In genomic region chr17:29589524-29590260, GRCh38 we compare ENCODE assay signal across 8 cellular contexts. TPM values are rescaled to one million over a fixed set of nuclear protein-coding genes. Genes with fewer than 3 reads are reported as not detected.
DNase-seq lines count a peak whose midpoint lies in the region; ATAC-seq and TF ChIP-seq lines count a peak whose summit lies in the region.

Gene GIT1, minus strand, starts transcription at chr17:29589648. Its CDS starts 270 bp downstream, at chr17:29589378.

- H2AFZ ChIP-seq in neural progenitor cell (replicated peaks), result no peak within 1 kb of the TSS

- H3K9me3 Mint-ChIP-seq in neural progenitor cell, result no peaks in the 10 kb centered on the region

- no peaks in the 10 kb centered on the region for H3K9me3 ChIP-seq in neural progenitor cell (ENCODE audit: low read depth)

- H3K9ac ChIP-seq in neural progenitor cell, result peak within 1 kb of the TSS; percentile 37

- DNase-seq in DMS 273 (lab: John Stamatoyannopoulos, UW; ENCODE audit: unreplicated experiment), result peak; percentile 96
- peak; percentile 89 for DNase-seq in LoVo (ENCODE audit: low spot score)
- peak; percentile 23 for DNase-seq in SHP77 treated with DMSO at 0.1 percent for 48 hours (lab: John Stamatoyannopoulos, UW)
- DNase-seq in activated naive CD4-positive, alpha-beta T cell (lab: John Stamatoyannopoulos, UW), result peak; percentile 30 to 86 (median 62)
- peak; percentile 28 to 53 for DNase-seq in foreskin keratinocyte
- peak; percentile 97 for DNase-seq in neural progenitor cell (ENCODE audit: low spot score)
- peak in 47 of 49 donors; percentile 40 to 94 (median 71) for DNase-seq in substantia nigra (lab: John Stamatoyannopoulos, UW)

- H3K27ac ChIP-seq in foreskin keratinocyte, result peak within 1 kb of the TSS; percentile 36
- no peak within 1 kb of the TSS for H3K27ac ChIP-seq in neural progenitor cell
- H3K27ac ChIP-seq in substantia nigra (ENCODE audit: low read depth, low read length, poor library complexity, severe bottlenecking), result peak within 1 kb of the TSS; percentile 97

- peaks cover 31% of the 10 kb centered on the region for H3F3A ChIP-seq in neural progenitor cell (ENCODE audit: low read depth)

- peaks cover 44% of the 10 kb centered on the region for H3K4me1 Mint-ChIP-seq in neural progenitor cell

- peaks cover 49% of the 10 kb centered on the region for H3K79me2 ChIP-seq in neural progenitor cell (ENCODE audit: low read depth)

- H3K4me3 ChIP-seq in neural progenitor cell, result peak within 1 kb of the TSS; percentile 84

- peak within 1 kb of the TSS; percentile 96 for H3K27ac Mint-ChIP-seq in neural progenitor cell

- peak within 1 kb of the TSS; percentile 94 for H3K4me3 Mint-ChIP-seq in neural progenitor cell

- peak within 1 kb of the TSS; percentile 90 for H3K4me2 ChIP-seq in neural progenitor cell

- H3K36me3 Mint-ChIP-seq in neural progenitor cell, result no peaks in the 10 kb centered on the region

- ATAC-seq in GM21737 (IDR thresholded peaks at IDR 0.05; ENCODE audit: unreplicated experiment) (peak; percentile 61), foreskin keratinocyte (peak; percentile 57)

- H3K27me3 ChIP-seq in foreskin keratinocyte, result no peaks in the 10 kb centered on the region
- no peaks in the 10 kb centered on the region for H3K27me3 ChIP-seq in neural progenitor cell

- peaks cover 13% of the 10 kb centered on the region for H3K4me1 ChIP-seq in foreskin keratinocyte
- peaks cover 56% of the 10 kb centered on the region for H3K4me1 ChIP-seq in neural progenitor cell

- no peaks in the 10 kb centered on the region for H3K36me3 ChIP-seq in neural progenitor cell

- peaks cover 53% of the 10 kb centered on the region for H4K20me1 ChIP-seq in neural progenitor cell (ENCODE audit: low read depth)

- peaks cover 9% of the 10 kb centered on the region for H3K27me3 Mint-ChIP-seq in neural progenitor cell (ENCODE audit: insufficient read depth, low read depth)

- peak; percentile 25 for TF ChIP-seq CTCF in foreskin keratinocyte (conservative IDR thresholded peaks at IDR 0.05)
- no peak for TF ChIP-seq CTCF in neural progenitor cell (IDR thresholded peaks at IDR 0.05)

RNA-seq across cellular contexts. Expression of gene GIT1, which starts in this region (rescaled TPM):
- 49.9 and 57.6 TPM in 2 replicates for total RNA-seq in foreskin keratinocyte
- 41.6 and 50.5 TPM in 2 replicates for polyA plus RNA-seq in foreskin keratinocyte
- 17.6 and 51.0 TPM in 2 replicates for total RNA-seq in neural progenitor cell (ENCODE audit: low replicate concordance)

Comparison
In these comparisons a context has a peak if more than half of its experiments do, and no peak if none do; other contexts are left out.
1. DNase-seq: peak in every context shown above with its lines; median percentile 97 in neural progenitor cell; 96 in DMS 273; 89 in LoVo; 71 in substantia nigra; 62 in activated naive CD4-positive, alpha-beta T cell; 40 in foreskin keratinocyte; 23 in SHP77 treated with DMSO at 0.1 percent for 48 hours.